1 cellular context compared by ENCODE assay signal in the genomic region with DNA sequence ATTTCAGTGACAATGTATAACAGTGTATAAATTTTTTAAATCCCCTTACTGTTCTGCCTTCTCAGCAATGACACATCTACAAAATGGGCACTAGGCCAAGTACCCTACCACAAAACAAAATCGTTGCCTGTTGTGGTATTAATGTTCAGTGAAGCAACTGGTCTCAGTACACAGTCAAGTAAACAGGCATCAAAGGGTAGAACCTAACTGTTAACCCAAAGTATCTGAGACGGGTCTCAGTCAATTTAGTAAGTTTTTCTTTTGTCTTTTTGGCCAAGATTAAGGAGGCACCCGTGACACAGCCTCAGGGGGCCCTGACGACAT.
TF ChIP-seq lines count a peak whose summit lies in the region.

No MANE protein-coding gene starts in this region.

TF ChIP-seq in WTC11, 78 proteins besides CTCF, POLR2A, EP300 and RAD21:
- no peak for TF ChIP-seq ZMAT4 (CRISPR knock-in tag; IDR thresholded peaks at IDR 0.05)
- no peak for TF ChIP-seq FOXP4 (CRISPR knock-in tag; IDR thresholded peaks at IDR 0.05)
- TF ChIP-seq ZNF232 (CRISPR knock-in tag; IDR thresholded peaks at IDR 0.05), result no peak
- TF ChIP-seq NR2C2 (CRISPR knock-in tag; IDR thresholded peaks at IDR 0.05), result no peak
- TF ChIP-seq JAZF1 (CRISPR knock-in tag; IDR thresholded peaks at IDR 0.05), result no peak
- TF ChIP-seq ATF2 (CRISPR knock-in tag; IDR thresholded peaks at IDR 0.05; ENCODE audit: borderline replicate concordance, low read depth), result no peak
- TF ChIP-seq TEAD4 (CRISPR knock-in tag; IDR thresholded peaks at IDR 0.05), result no peak
- no peak for TF ChIP-seq SMAD4 (CRISPR knock-in tag; IDR thresholded peaks at IDR 0.05)
- no peak for TF ChIP-seq ZNF396 (CRISPR knock-in tag; IDR thresholded peaks at IDR 0.05; ENCODE audit: borderline replicate concordance)
- TF ChIP-seq, protein P1, sequence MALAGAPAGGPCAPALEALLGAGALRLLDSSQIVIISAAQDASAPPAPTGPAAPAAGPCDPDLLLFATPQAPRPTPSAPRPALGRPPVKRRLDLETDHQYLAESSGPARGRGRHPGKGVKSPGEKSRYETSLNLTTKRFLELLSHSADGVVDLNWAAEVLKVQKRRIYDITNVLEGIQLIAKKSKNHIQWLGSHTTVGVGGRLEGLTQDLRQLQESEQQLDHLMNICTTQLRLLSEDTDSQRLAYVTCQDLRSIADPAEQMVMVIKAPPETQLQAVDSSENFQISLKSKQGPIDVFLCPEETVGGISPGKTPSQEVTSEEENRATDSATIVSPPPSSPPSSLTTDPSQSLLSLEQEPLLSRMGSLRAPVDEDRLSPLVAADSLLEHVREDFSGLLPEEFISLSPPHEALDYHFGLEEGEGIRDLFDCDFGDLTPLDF (CRISPR knock-in tag; IDR thresholded peaks at IDR 0.05), result no peak
- no peak for TF ChIP-seq HMGA2 (CRISPR knock-in tag; IDR thresholded peaks at IDR 0.05)
- TF ChIP-seq, protein P2, sequence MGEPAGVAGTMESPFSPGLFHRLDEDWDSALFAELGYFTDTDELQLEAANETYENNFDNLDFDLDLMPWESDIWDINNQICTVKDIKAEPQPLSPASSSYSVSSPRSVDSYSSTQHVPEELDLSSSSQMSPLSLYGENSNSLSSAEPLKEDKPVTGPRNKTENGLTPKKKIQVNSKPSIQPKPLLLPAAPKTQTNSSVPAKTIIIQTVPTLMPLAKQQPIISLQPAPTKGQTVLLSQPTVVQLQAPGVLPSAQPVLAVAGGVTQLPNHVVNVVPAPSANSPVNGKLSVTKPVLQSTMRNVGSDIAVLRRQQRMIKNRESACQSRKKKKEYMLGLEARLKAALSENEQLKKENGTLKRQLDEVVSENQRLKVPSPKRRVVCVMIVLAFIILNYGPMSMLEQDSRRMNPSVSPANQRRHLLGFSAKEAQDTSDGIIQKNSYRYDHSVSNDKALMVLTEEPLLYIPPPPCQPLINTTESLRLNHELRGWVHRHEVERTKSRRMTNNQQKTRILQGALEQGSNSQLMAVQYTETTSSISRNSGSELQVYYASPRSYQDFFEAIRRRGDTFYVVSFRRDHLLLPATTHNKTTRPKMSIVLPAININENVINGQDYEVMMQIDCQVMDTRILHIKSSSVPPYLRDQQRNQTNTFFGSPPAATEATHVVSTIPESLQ (CRISPR knock-in tag; IDR thresholded peaks at IDR 0.05), result no peak
- no peak for TF ChIP-seq ZNF138 (CRISPR knock-in tag; conservative IDR thresholded peaks at IDR 0.05)
- TF ChIP-seq, protein P3, sequence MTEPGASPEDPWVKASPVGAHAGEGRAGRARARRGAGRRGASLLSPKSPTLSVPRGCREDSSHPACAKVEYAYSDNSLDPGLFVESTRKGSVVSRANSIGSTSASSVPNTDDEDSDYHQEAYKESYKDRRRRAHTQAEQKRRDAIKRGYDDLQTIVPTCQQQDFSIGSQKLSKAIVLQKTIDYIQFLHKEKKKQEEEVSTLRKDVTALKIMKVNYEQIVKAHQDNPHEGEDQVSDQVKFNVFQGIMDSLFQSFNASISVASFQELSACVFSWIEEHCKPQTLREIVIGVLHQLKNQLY (CRISPR knock-in tag; IDR thresholded peaks at IDR 0.05), result no peak
- TF ChIP-seq, protein P4, sequence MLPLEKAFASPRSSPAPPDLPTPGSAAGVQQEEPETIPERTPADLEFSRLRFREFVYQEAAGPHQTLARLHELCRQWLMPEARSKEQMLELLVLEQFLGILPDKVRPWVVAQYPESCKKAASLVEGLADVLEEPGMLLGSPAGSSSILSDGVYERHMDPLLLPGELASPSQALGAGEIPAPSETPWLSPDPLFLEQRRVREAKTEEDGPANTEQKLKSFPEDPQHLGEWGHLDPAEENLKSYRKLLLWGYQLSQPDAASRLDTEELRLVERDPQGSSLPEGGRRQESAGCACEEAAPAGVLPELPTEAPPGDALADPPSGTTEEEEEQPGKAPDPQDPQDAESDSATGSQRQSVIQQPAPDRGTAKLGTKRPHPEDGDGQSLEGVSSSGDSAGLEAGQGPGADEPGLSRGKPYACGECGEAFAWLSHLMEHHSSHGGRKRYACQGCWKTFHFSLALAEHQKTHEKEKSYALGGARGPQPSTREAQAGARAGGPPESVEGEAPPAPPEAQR (CRISPR knock-in tag; IDR thresholded peaks at IDR 0.05), result no peak
- no peak for TF ChIP-seq ATF3 (CRISPR knock-in tag; conservative IDR thresholded peaks at IDR 0.05)
TF ChIP-seq in WTC11: peak in this region for 0.
